ENCODE assay signal across 20 cellular contexts in genomic region chr1:66696771-66697170, GRCh38. TPM values are rescaled to one million over a fixed set of nuclear protein-coding genes. Genes with fewer than 3 reads are reported as not detected.
"Had no signal": no experiment of that assay in that cellular context is flagged by ENCODE, and none has a peak within 500 bp of the region (broad histone marks: within the 10 kb centered on the region; RNA-seq: fewer than 3 reads in every experiment).

No MANE protein-coding gene starts in this region.

- H3K9me3 ChIP-seq: right atrium auricular region, suprapubic skin had no signal

- H3K4me3 ChIP-seq: right atrium auricular region, skin epidermis, suprapubic skin had no signal

- H3K4me1 ChIP-seq: right atrium auricular region, suprapubic skin had no signal

- DNase-seq: activated CD4-positive, alpha-beta T cell treated with anti-CD3 and anti-CD28 coated beads, Interleukin-2, amount 50 U/mL, for 1 hour; activated naive CD4-positive, alpha-beta T cell treated with Interleukin-2 at 50 U/mL for 16 hours; activated naive CD8-positive, alpha-beta T cell treated with anti-CD3 and anti-CD28 coated beads, Interleukin-2, amount 50 U/mL, for 24 hours; aorta; cerebellar nuclear complex; effector memory CD4-positive, alpha-beta T cell; glutamatergic neuron; left ventricle myocardium superior; mesendoderm; natural killer cell; posterior cingulate gyrus; stimulated activated naive CD8-positive, alpha-beta T cell treated with anti-CD3 and anti-CD28 coated beads, Interleukin-15, Interleukin-2, amounts not matched to agents 100 U/mL and 50 U/mL, for 24 hours; T1000 had no signal

- ATAC-seq: activated CD4-positive, CD25-positive, alpha-beta regulatory T cell treated with anti-CD3 and anti-CD28 coated beads, Interleukin-2, amount 50 U/mL, for 24 hours; activated naive CD8-positive, alpha-beta T cell treated with anti-CD3 and anti-CD28 coated beads, Interleukin-2, amount 50 U/mL, for 24 hours; foreskin keratinocyte; left ventricle myocardium superior; natural killer cell; stimulated activated naive CD8-positive, alpha-beta T cell treated with anti-CD3 and anti-CD28 coated beads, Interleukin-15, Interleukin-2, amounts not matched to agents 100 U/mL and 50 U/mL, for 24 hours had no signal

- H3K27ac ChIP-seq: foreskin keratinocyte, right atrium auricular region, skin epidermis, suprapubic skin had no signal

- H3K36me3 ChIP-seq: right atrium auricular region, suprapubic skin had no signal

RNA-seq across cellular contexts. Expression of gene DYNLT5, which starts 55.5 kb away (rescaled TPM):
- total RNA-seq: activated CD8-positive, alpha-beta memory T cell treated with anti-CD3 and anti-CD28 coated beads for 36 hours; foreskin keratinocyte; kidney epithelial cell had no signal
